15 cellular contexts compared by ENCODE assay signal in genomic region chr14:99232406-99233214, GRCh38. TPM values are rescaled to one million over a fixed set of nuclear protein-coding genes. Genes with fewer than 3 reads are reported as not detected.
DNase-seq lines count a peak whose midpoint lies in the region; ATAC-seq and TF ChIP-seq lines count a peak whose summit lies in the region.
"Had no signal": no experiment of that assay in that cellular context is flagged by ENCODE, and none has a peak within 500 bp of the region (broad histone marks: within the 10 kb centered on the region; RNA-seq: fewer than 3 reads in every experiment).

No MANE protein-coding gene starts in this region.

- no peaks in the 10 kb centered on the region for H3K27me3 Mint-ChIP-seq in activated T-cell treated with anti-CD3 and anti-CD28 coated beads, Interleukin-2, amount 50 U/mL, for 72 hours (ENCODE audit: low read depth)
- no peaks in the 10 kb centered on the region for H3K27me3 Mint-ChIP-seq in activated CD8-positive, alpha-beta T cell treated with anti-CD3 and anti-CD28 coated beads for 36 hours

- H3K36me3 Mint-ChIP-seq in activated T-cell treated with anti-CD3 and anti-CD28 coated beads, Interleukin-2, amount 50 U/mL, for 72 hours (ENCODE audit: insufficient read depth in 2 of 2) = peaks cover 8 to 16% of the 10 kb centered on the region in 2 donors
- H3K36me3 Mint-ChIP-seq in activated CD8-positive, alpha-beta T cell treated with anti-CD3 and anti-CD28 coated beads for 36 hours (ENCODE audit: low read depth) = peaks cover 40% of the 10 kb centered on the region

- TF ChIP-seq EP300 in stomach (IDR thresholded peaks at IDR 0.05) = no peak

- no peaks in the 10 kb centered on the region for H3K36me3 ChIP-seq in esophagus squamous epithelium
- no peaks in the 10 kb centered on the region for H3K36me3 ChIP-seq in stomach
- H3K36me3 ChIP-seq: gastroesophageal sphincter, tibial nerve had no signal

- TF ChIP-seq CTCF in activated CD8-positive, alpha-beta T cell treated with anti-CD3 and anti-CD28 coated beads for 36 hours (IDR thresholded peaks at IDR 0.05) = no peak
- TF ChIP-seq CTCF in esophagus squamous epithelium (IDR thresholded peaks at IDR 0.05) (no peak), stomach (IDR thresholded peaks at IDR 0.05) (no peak)

- peak; percentile 14 to 20 for ATAC-seq in activated T-cell treated with anti-CD3 and anti-CD28 coated beads, Interleukin-2, amount 50 U/mL, for 72 hours (replicated peaks in 1 of 2)
- peak; percentile 10 for ATAC-seq in activated CD8-positive, alpha-beta T cell treated with anti-CD3 and anti-CD28 coated beads for 36 hours
- no peak for ATAC-seq in sciatic nerve
- no peak for ATAC-seq in HG03354 (IDR thresholded peaks at IDR 0.05; ENCODE audit: poor library complexity, severe bottlenecking, unreplicated experiment)
- ATAC-seq: gastroesophageal sphincter had no signal

- POLR2A ChIA-PET in activated CD8-positive, alpha-beta T cell treated with anti-CD3 and anti-CD28 coated beads for 36 hours (lab: Charles Lee) = interaction anchor here (0.7 to 23.8 kb wide), 12 partner anchors 7 to 46 kb away, joined by 3 to 496 read pairs (median 7); partner anchors contain the start of gene BCL11B

- intact Hi-C loops in activated CD8-positive, alpha-beta T cell treated with anti-CD3 and anti-CD28 coated beads for 36 hours (cut with micrococcal nuclease) = loop anchor here (5.0 kb wide), 1 partner anchor 40 kb away; no protein-coding TSS in a partner anchor
- intact Hi-C loops in esophagus squamous epithelium (cut with DNase I) (no loop called here), stomach (cut with DNase I; ENCODE audit: low total_unique reads) (no loop called here), sciatic nerve (cut with DNase I) (no loop called here)

- peaks cover 9 to 50% (median 26%) of the 10 kb centered on the region in 3 donors for H3K4me1 ChIP-seq in esophagus squamous epithelium
- H3K4me1 ChIP-seq in stomach = peaks cover 0 to 24% (median 16%) of the 10 kb centered on the region in 4 donors

- H3K4me3 Mint-ChIP-seq in activated T-cell treated with anti-CD3 and anti-CD28 coated beads, Interleukin-2, amount 50 U/mL, for 72 hours = peak overlapping the region; percentile 90
- H3K4me3 Mint-ChIP-seq in activated CD8-positive, alpha-beta T cell treated with anti-CD3 and anti-CD28 coated beads for 36 hours = peak overlapping the region; percentile 79

- H3K27me3 ChIP-seq in esophagus squamous epithelium = peaks cover 0 to 24% (median 0%) of the 10 kb centered on the region in 4 donors
- H3K27me3 ChIP-seq in stomach = peaks cover 0 to 88% (median 19%) of the 10 kb centered on the region in 3 donors

- H3K9me3 ChIP-seq in esophagus squamous epithelium (no peaks in the 10 kb centered on the region), stomach (peaks cover 0 to 33% (median 29%) of the 10 kb centered on the region in 4 donors)

- H3K4me1 Mint-ChIP-seq in activated T-cell treated with anti-CD3 and anti-CD28 coated beads, Interleukin-2, amount 50 U/mL, for 72 hours (ENCODE audit: low read depth) = peaks cover 99% of the 10 kb centered on the region
- H3K4me1 Mint-ChIP-seq in activated CD8-positive, alpha-beta T cell treated with anti-CD3 and anti-CD28 coated beads for 36 hours (ENCODE audit: low read depth) = peaks cover 92% of the 10 kb centered on the region

- H3K4me3 ChIP-seq in esophagus squamous epithelium (no peak overlapping the region), stomach (no peak overlapping the region)
- H3K4me3 ChIP-seq: gastroesophageal sphincter, tibial nerve had no signal

- CTCF ChIA-PET in activated CD8-positive, alpha-beta T cell treated with anti-CD3 and anti-CD28 coated beads for 36 hours (lab: Charles Lee) = interaction anchor here (0.7 to 17.6 kb wide), 10 partner anchors 9 to 184 kb away, joined by 3 to 189 read pairs (median 8); partner anchors contain the start of gene BCL11B

- peak; percentile 59 to 61 for DNase-seq in activated T-cell treated with anti-CD3 and anti-CD28 coated beads, Interleukin-2, amount 50 U/mL, for 72 hours
- DNase-seq in activated T-cell treated with anti-CD3 and anti-CD28 coated beads for 4 hours = no peak
- peak; percentile 63 for DNase-seq in activated CD8-positive, alpha-beta T cell treated with anti-CD3 and anti-CD28 coated beads for 36 hours
- no peak for DNase-seq in esophagus squamous epithelium (lab: John Stamatoyannopoulos, UW)
- DNase-seq in stomach = no peak
- no peak for DNase-seq in sciatic nerve (ENCODE audit: low spot score)
- DNase-seq in cerebellum (ENCODE audit: low spot score) = no peak
- DNase-seq: ACHN, NCI-H1436 treated with DMSO at 0.1 percent for 48 hours, NCI-H526 treated with DMSO at 0.1 percent for 48 hours, T-helper 9 cell had no signal

- peak overlapping the region; percentile 94 for H3K27ac Mint-ChIP-seq in activated T-cell treated with anti-CD3 and anti-CD28 coated beads, Interleukin-2, amount 50 U/mL, for 72 hours
- peak overlapping the region; percentile 99 for H3K27ac Mint-ChIP-seq in activated CD8-positive, alpha-beta T cell treated with anti-CD3 and anti-CD28 coated beads for 36 hours

- 27 to 60% methylated on average over 4 to 7 of the region's 9 CpGs for WGBS in esophagus squamous epithelium, 2 donors
- 51 to 61% (median 53%) methylated on average over 8 to 9 of the region's 9 CpGs for WGBS in stomach, 5 donors

- H3K9me3 Mint-ChIP-seq in activated T-cell treated with anti-CD3 and anti-CD28 coated beads, Interleukin-2, amount 50 U/mL, for 72 hours = peaks cover 4 to 5% of the 10 kb centered on the region in 2 donors
- H3K9me3 Mint-ChIP-seq in activated CD8-positive, alpha-beta T cell treated with anti-CD3 and anti-CD28 coated beads for 36 hours = no peaks in the 10 kb centered on the region

- peak overlapping the region in 3 of 4 donors; percentile 65 to 73 (median 71) for H3K27ac ChIP-seq in esophagus squamous epithelium
- peak overlapping the region in 3 of 5 donors; percentile 10 to 39 (median 33) for H3K27ac ChIP-seq in stomach
- H3K27ac ChIP-seq: gastroesophageal sphincter, KMS-11 had no signal

- TF ChIP-seq POLR2A in esophagus squamous epithelium (IDR thresholded peaks at IDR 0.05) (no peak), stomach (IDR thresholded peaks at IDR 0.05) (no peak)

RNA-seq across cellular contexts. Expression of gene BCL11B, which starts 39.4 kb away (rescaled TPM):
- 10 to 100 TPM; 54.4 to 58.0 TPM for total RNA-seq in activated T-cell treated with anti-CD3 and anti-CD28 coated beads, Interleukin-2, amount 50 U/mL, for 72 hours
- 10 to 100 TPM; 48.5 to 53.0 TPM for total RNA-seq in activated CD8-positive, alpha-beta T cell treated with anti-CD3 and anti-CD28 coated beads for 36 hours
- total RNA-seq in esophagus squamous epithelium (10 to 100 TPM; 10.1 to 19.3 (median 12.9) TPM), stomach (1 to 10 TPM in 4 of 5 donors, not detected in 1; 1.3 to 9.6 (median 2.0) TPM), sciatic nerve (0.85 TPM), cerebellum (5.1 TPM)
- under 1 TPM; 0.15 to 0.90 (median 0.19) TPM for polyA plus RNA-seq in stomach

Comparison
In these comparisons a context has a peak if more than half of its experiments do, and no peak if none do; other contexts are left out.
1. DNase-seq: peak in activated T-cell treated with anti-CD3 and anti-CD28 coated beads, Interleukin-2, amount 50 U/mL, for 72 hours (2 of 2) and activated CD8-positive, alpha-beta T cell treated with anti-CD3 and anti-CD28 coated beads for 36 hours (single experiment); none in activated T-cell treated with anti-CD3 and anti-CD28 coated beads for 4 hours (single experiment), esophagus squamous epithelium (single experiment), stomach (single experiment), sciatic nerve (single experiment) and cerebellum (single experiment).
2. ATAC-seq: peak in activated T-cell treated with anti-CD3 and anti-CD28 coated beads, Interleukin-2, amount 50 U/mL, for 72 hours (2 of 2) and activated CD8-positive, alpha-beta T cell treated with anti-CD3 and anti-CD28 coated beads for 36 hours (single experiment); none in sciatic nerve (single experiment) and HG03354 (single experiment).